26 cellular contexts compared by ENCODE assay signal in genomic region chr1:242023805-242024204, GRCh38. TPM values are rescaled to one million over a fixed set of nuclear protein-coding genes. Genes with fewer than 3 reads are reported as not detected.
"Had no signal": no experiment of that assay in that cellular context is flagged by ENCODE, and none has a peak within 500 bp of the region (broad histone marks: within the 10 kb centered on the region; RNA-seq: fewer than 3 reads in every experiment).

No MANE protein-coding gene starts in this region.

- H3K27ac Mint-ChIP-seq: activated CD4-positive, alpha-beta T cell treated with anti-CD3 and anti-CD28 coated beads for 36 hours; activated naive CD8-positive, alpha-beta T cell treated with anti-CD3 and anti-CD28 coated beads for 36 hours; neural progenitor cell; type B pancreatic cell; WTC11 had no signal

- H3K27me3 Mint-ChIP-seq: activated CD4-positive, alpha-beta T cell treated with anti-CD3 and anti-CD28 coated beads for 36 hours had no signal

- DNase-seq: activated CD4-positive, alpha-beta T cell treated with anti-CD3 and anti-CD28 coated beads for 36 hours; activated CD4-positive, alpha-beta T cell treated with anti-CD3 and anti-CD28 coated beads, Interleukin-2, amount 50 U/mL, for 4 hours; activated CD8-positive, alpha-beta memory T cell treated with anti-CD3 and anti-CD28 coated beads for 24 hours; activated CD8-positive, alpha-beta memory T cell treated with anti-CD3 and anti-CD28 coated beads, Interleukin-2, amount 50 U/mL, for 4 hours; activated naive CD4-positive, alpha-beta T cell treated with Interleukin-2 at 50 U/mL for 16 hours; activated naive CD8-positive, alpha-beta T cell treated with anti-CD3 and anti-CD28 coated beads for 36 hours; activated T-cell treated with anti-CD3 and anti-CD28 coated beads, Interleukin-2, amount 50 U/mL, for 48 hours; central memory CD4-positive, alpha-beta T cell; dermis blood vessel endothelial cell; effector CD8-positive, alpha-beta T cell; erythroblast; foreskin fibroblast; heart right ventricle; naive thymus-derived CD8-positive, alpha-beta T cell; posterior cingulate gyrus; small intestine; stimulated activated CD4-positive, alpha-beta T cell treated with anti-CD3 and anti-CD28 coated beads, Interleukin-2, amount 100 ng/mL, for 24 hours; stimulated activated naive CD4-positive, alpha-beta T cell had no signal

- H3K4me1 Mint-ChIP-seq: activated CD4-positive, alpha-beta T cell treated with anti-CD3 and anti-CD28 coated beads for 36 hours; activated naive CD8-positive, alpha-beta T cell treated with anti-CD3 and anti-CD28 coated beads for 36 hours had no signal

- H3K4me3 Mint-ChIP-seq: activated CD4-positive, alpha-beta T cell treated with anti-CD3 and anti-CD28 coated beads for 36 hours; activated naive CD8-positive, alpha-beta T cell treated with anti-CD3 and anti-CD28 coated beads for 36 hours; naive thymus-derived CD8-positive, alpha-beta T cell; neural progenitor cell; type B pancreatic cell; WTC11 had no signal

- H3K4me3 ChIP-seq: heart right ventricle, lung, neural progenitor cell, thoracic aorta, vagina had no signal

- ATAC-seq: activated CD4-positive, alpha-beta T cell treated with anti-CD3 and anti-CD28 coated beads for 36 hours; heart right ventricle; naive thymus-derived CD8-positive, alpha-beta T cell; sciatic nerve; WTC11 had no signal

- H3K9me3 Mint-ChIP-seq: activated naive CD8-positive, alpha-beta T cell treated with anti-CD3 and anti-CD28 coated beads for 36 hours; naive thymus-derived CD8-positive, alpha-beta T cell; type B pancreatic cell had no signal

- H3K36me3 Mint-ChIP-seq: activated naive CD8-positive, alpha-beta T cell treated with anti-CD3 and anti-CD28 coated beads for 36 hours; naive thymus-derived CD8-positive, alpha-beta T cell; type B pancreatic cell had no signal

RNA-seq across cellular contexts. Expression of gene MAP1LC3C, which starts 24.9 kb away (rescaled TPM):
- polyA plus RNA-seq: keratinocyte; naive thymus-derived CD8-positive, alpha-beta T cell had no signal
